8 cellular contexts compared by ENCODE assay signal in the genomic region with DNA sequence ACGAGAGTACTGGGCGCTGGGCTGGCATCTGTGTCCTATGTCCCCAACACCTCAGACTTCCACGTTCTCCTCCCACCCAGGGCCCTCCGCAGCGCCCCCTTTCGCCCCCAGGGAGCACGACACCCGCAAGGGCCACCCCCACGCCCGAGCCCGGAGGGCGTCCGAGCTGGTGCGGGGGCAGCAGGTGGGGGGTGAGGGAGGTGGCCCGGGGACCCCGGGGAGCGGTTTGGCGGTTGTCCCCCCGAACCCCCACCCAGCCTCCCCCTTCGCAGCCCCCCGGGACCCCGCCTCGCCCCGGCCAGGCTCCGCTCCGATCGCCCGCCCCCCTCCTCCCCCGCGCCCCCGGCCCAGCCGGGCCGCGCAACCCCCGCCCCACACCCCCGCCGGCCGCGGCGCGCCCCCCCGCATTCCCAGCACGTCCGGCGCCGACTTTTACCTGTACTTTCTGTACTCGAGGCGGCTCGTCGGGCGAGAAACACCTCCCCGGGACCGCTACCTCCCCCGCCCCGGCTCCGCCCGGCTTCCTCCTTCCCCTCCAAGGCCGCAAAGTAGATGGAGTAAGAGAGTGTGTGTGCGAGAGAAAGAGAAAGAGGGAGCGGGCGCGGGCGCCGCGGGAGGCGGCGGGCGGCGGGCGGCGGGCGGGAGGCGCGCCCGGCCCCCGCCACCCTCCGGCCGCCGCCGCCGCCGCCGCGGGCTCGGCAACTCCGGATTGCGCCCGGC. TPM values are rescaled to one million over a fixed set of nuclear protein-coding genes. Genes with fewer than 3 reads are reported as not detected.
DNase-seq lines count a peak whose midpoint lies in the region; ATAC-seq, FAIRE-seq and TF ChIP-seq lines count a peak whose summit lies in the region.

No MANE protein-coding gene starts in this region.

- peaks cover 65% of the 10 kb centered on the region for H3K27me3 ChIP-seq in A673 (replicated peaks; ENCODE audit: insufficient read depth, low read depth, low read length, poor library complexity)
- H3K27me3 ChIP-seq in parathyroid adenoma (ENCODE audit: control insufficient read depth, insufficient read depth, low read length) = no peaks in the 10 kb centered on the region

- DNase-seq in A673 (ENCODE audit: low spot score) (peak; percentile 22), GM19239 (ENCODE audit: insufficient read length, low spot score) (peak; percentile 49), LNCaP clone FGC (ENCODE audit: low read depth) (no peak), fibroblast of villous mesenchyme (ENCODE audit: low read depth) (peak; percentile 14), superior temporal gyrus (ENCODE audit: extremely low spot score) (no peak), SHP77 (lab: John Stamatoyannopoulos, UW) (no peak)
- peak; percentile 42 for DNase-seq in activated T-cell treated with anti-CD3 and anti-CD28 coated beads, Interleukin-2, amount 50 U/mL, for 4 hours

- no peak for FAIRE-seq in GM19239 (lab: Jason Lieb, UNC)

- H3K4me3 ChIP-seq in A673 (ENCODE audit: low read depth, low read length, poor library complexity, severe bottlenecking) = no peak overlapping the region
- H3K4me3 ChIP-seq in LNCaP clone FGC (ENCODE audit: low read depth, low read length) = peak overlapping the region; percentile 61
- peak overlapping the region; percentile 75 for H3K4me3 ChIP-seq in fibroblast of villous mesenchyme (ENCODE audit: low read depth, low read length)
- no peak overlapping the region for H3K4me3 ChIP-seq in parathyroid adenoma (ENCODE audit: low read depth, low read length)

- CTCF ChIA-PET in A673 (lab: Charles Lee) = no interaction called here

- peaks cover 4% of the 10 kb centered on the region for H3K9me3 Mint-ChIP-seq in activated T-cell treated with anti-CD3 and anti-CD28 coated beads, Interleukin-2, amount 50 U/mL, for 4 hours

- no TSS peak for BruUV-seq in A673 (replicated peaks; lab: Mats Ljungman, UMichigan)

- no peak overlapping the region for H3K9ac ChIP-seq in parathyroid adenoma

- peak; percentile 8 to 18 for ATAC-seq in activated T-cell treated with anti-CD3 and anti-CD28 coated beads, Interleukin-2, amount 50 U/mL, for 4 hours

- H3K36me3 ChIP-seq in A673 (ENCODE audit: insufficient read depth, low read length, poor library complexity, severe bottlenecking) (no peaks in the 10 kb centered on the region), parathyroid adenoma (ENCODE audit: control insufficient read depth, insufficient read depth, low read length) (no peaks in the 10 kb centered on the region)

- H3K9me3 ChIP-seq in A673 (ENCODE audit: low read depth, low read length, poor library complexity, severe bottlenecking) (no peaks in the 10 kb centered on the region), parathyroid adenoma (ENCODE audit: control insufficient read depth, low read length) (no peaks in the 10 kb centered on the region)

- H3K27ac ChIP-seq in A673 (ENCODE audit: low read depth, low read length, poor library complexity, severe bottlenecking) (no peak overlapping the region), parathyroid adenoma (no peak overlapping the region)

- no peaks in the 10 kb centered on the region for H3K4me1 ChIP-seq in A673 (ENCODE audit: insufficient read depth, low read length, poor library complexity, severe bottlenecking)
- no peaks in the 10 kb centered on the region for H3K4me1 ChIP-seq in parathyroid adenoma

- POLR2A ChIA-PET in A673 (lab: Charles Lee; ENCODE audit: low non-redundant PET) = no interaction called here

- no peaks in the 10 kb centered on the region for H3K36me3 Mint-ChIP-seq in activated T-cell treated with anti-CD3 and anti-CD28 coated beads, Interleukin-2, amount 50 U/mL, for 4 hours (ENCODE audit: insufficient read depth)

- no peaks in the 10 kb centered on the region for H3K27me3 Mint-ChIP-seq in activated T-cell treated with anti-CD3 and anti-CD28 coated beads, Interleukin-2, amount 50 U/mL, for 4 hours (ENCODE audit: low read depth)

- H3K79me2 ChIP-seq in parathyroid adenoma = no peaks in the 10 kb centered on the region

- peak; percentile 41 for TF ChIP-seq CTCF in A673 (conservative IDR thresholded peaks at IDR 0.05; ENCODE audit: low read depth, low read length)
- peak; percentile 71 for TF ChIP-seq CTCF in LNCaP clone FGC (IDR thresholded peaks at IDR 0.05; ENCODE audit: control insufficient read depth, extremely low read depth, insufficient read depth)
- peak; percentile 53 for TF ChIP-seq CTCF in fibroblast of villous mesenchyme (IDR thresholded peaks at IDR 0.05; ENCODE audit: insufficient read depth, low read depth, low read length)
- TF ChIP-seq CTCF in parathyroid adenoma (IDR thresholded peaks at IDR 0.05) = no peak

- H2AFZ ChIP-seq in parathyroid adenoma = peak overlapping the region; percentile 75

- peaks cover 28% of the 10 kb centered on the region for H3K4me1 Mint-ChIP-seq in activated T-cell treated with anti-CD3 and anti-CD28 coated beads, Interleukin-2, amount 50 U/mL, for 4 hours (ENCODE audit: low read depth)

- intact Hi-C loops in A673 (cut with micrococcal nuclease; ENCODE audit: unreplicated experiment) = no loop called here

- peak overlapping the region; percentile 95 for H3K4me3 Mint-ChIP-seq in activated T-cell treated with anti-CD3 and anti-CD28 coated beads, Interleukin-2, amount 50 U/mL, for 4 hours

- no peak overlapping the region for H3K4me2 ChIP-seq in parathyroid adenoma (ENCODE audit: low read length)

RNA-seq across cellular contexts. Expression of a gene that starts 0.9 kb away (rescaled TPM):
- total RNA-seq in A673 (2021) = 0.48 and 0.64 TPM in 2 replicates
- 10 to 100 TPM; 15.3 to 19.8 (median 15.6) TPM for total RNA-seq in activated T-cell treated with anti-CD3 and anti-CD28 coated beads, Interleukin-2, amount 50 U/mL, for 4 hours
- 9.3 and 14.2 TPM in 2 replicates for total RNA-seq in fibroblast of villous mesenchyme

Comparison
In these comparisons a context has a peak if more than half of its experiments do, and no peak if none do; other contexts are left out.
1. DNase-seq: peak in A673 (single experiment), GM19239 (single experiment), activated T-cell treated with anti-CD3 and anti-CD28 coated beads, Interleukin-2, amount 50 U/mL, for 4 hours (single experiment) and fibroblast of villous mesenchyme (single experiment); none in LNCaP clone FGC (single experiment), superior temporal gyrus (single experiment) and SHP77 (0 of 2).
2. H3K4me3 ChIP-seq: peak in LNCaP clone FGC (single experiment) and fibroblast of villous mesenchyme (single experiment); none in A673 (single experiment) and parathyroid adenoma (single experiment).